19 cellular contexts compared by ENCODE assay signal in genomic region chr2:217193431-217194075, GRCh38.
"Had no signal": no experiment of that assay in that cellular context is flagged by ENCODE, and none has a peak within 500 bp of the region (broad histone marks: within the 10 kb centered on the region; RNA-seq: fewer than 3 reads in every experiment).

No MANE protein-coding gene starts in this region.

- H3K27ac ChIP-seq: adrenal gland, ascending aorta, coronary artery, epithelial cell of prostate, heart right ventricle, left lung, spleen, thoracic aorta, upper lobe of left lung had no signal

- H3K27me3 ChIP-seq: adrenal gland, ascending aorta, left lung, upper lobe of left lung had no signal

- H3K36me3 ChIP-seq: adrenal gland, ascending aorta, heart right ventricle, left lung, spleen, thoracic aorta, upper lobe of left lung had no signal

- DNase-seq: activated CD8-positive, alpha-beta memory T cell treated with anti-CD3 and anti-CD28 coated beads for 24 hours; activated CD8-positive, alpha-beta memory T cell treated with anti-CD3 and anti-CD28 coated beads, Interleukin-2, amount 50 U/mL, for 4 hours; activated naive CD4-positive, alpha-beta T cell; activated T-cell treated with anti-CD3 and anti-CD28 coated beads, Interleukin-2, amount 50 U/mL, for 4 hours; adrenal gland; endodermal cell; heart right ventricle; left lung; naive thymus-derived CD8-positive, alpha-beta T cell; spleen; stimulated activated CD4-positive, alpha-beta T cell treated with anti-CD3 and anti-CD28 coated beads, Interleukin-4, amount 100 ng/mL, for 1 hour; stimulated activated naive CD4-positive, alpha-beta T cell treated with Interleukin-2 at 50 U/mL for 16 hours; T-helper 1 cell; upper lobe of left lung had no signal

- H3K4me3 ChIP-seq: adrenal gland, ascending aorta, coronary artery, heart right ventricle, left lung, lung, spleen, thoracic aorta, upper lobe of left lung had no signal

- H3K4me1 ChIP-seq: adrenal gland, left lung, spleen, upper lobe of left lung had no signal

- H3K9me3 ChIP-seq: adrenal gland, thoracic aorta had no signal
